In the genomic region with DNA sequence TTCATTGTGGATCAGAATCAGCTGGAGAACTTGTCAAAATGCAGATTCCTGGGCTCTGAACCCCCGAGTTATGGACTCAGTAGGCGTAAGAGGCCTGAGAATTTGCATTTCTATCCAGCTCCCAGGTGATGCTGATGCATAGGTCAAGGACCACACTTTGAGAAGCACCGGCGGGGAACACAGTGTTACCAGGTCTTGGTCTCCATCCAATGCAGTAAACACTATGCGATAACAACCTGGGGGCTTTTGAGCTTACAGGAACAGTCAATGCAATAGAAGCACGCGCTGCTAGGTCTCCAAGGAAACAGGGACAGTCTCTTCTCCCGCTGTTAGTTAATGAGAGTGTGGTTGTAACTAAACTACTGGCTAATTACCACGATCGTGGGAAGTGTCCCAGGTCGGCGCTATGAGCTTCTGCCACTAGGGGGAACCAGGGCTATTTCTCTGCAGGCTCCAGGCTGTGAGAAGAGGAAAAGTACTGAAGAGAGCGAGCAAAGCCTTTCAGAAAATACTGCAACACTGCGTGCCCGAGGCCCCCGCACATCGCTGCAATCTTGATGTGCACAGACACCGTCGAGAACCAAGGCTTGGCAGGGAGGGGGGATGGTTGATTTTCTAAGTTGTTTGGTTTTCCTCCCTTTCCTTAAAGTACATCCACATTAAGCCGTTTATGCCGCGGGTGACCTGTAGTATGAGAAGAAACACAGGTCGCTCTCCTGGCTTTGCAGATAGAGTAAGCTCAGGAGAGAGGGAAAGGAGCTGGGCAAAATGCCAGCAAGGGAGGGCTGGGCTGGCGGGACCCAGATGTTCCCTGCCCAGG, we compare ENCODE assay signal across 8 cellular contexts. TPM values are rescaled to one million over a fixed set of nuclear protein-coding genes. Genes with fewer than 3 reads are reported as not detected.
DNase-seq lines count a peak whose midpoint lies in the region; ATAC-seq and TF ChIP-seq lines count a peak whose summit lies in the region.

No MANE protein-coding gene starts in this region.

- ATAC-seq in HG03280 (IDR thresholded peaks at IDR 0.05; ENCODE audit: unreplicated experiment) (peak; percentile 54), left colon (peak; percentile 86), GM18907 (IDR thresholded peaks at IDR 0.05; ENCODE audit: unreplicated experiment) (no peak)

- intact Hi-C loops in left colon (cut with DNase I, micrococcal nuclease) = loop anchor here (5.0 to 10.0 kb wide), 3 partner anchors 145 to 225 kb away; no protein-coding TSS in a partner anchor

- DNase-seq in GM12865 (ENCODE audit: low read depth) = peak; percentile 83
- peak; percentile 83 to 87 for DNase-seq in NCI-H446 (lab: John Stamatoyannopoulos, UW)
- peak; percentile 56 to 65 for DNase-seq in activated CD4-positive, alpha-beta T cell treated with anti-CD3 and anti-CD28 coated beads for 24 hours (ENCODE audit: low read depth in 2 of 2)
- DNase-seq in cerebellum (ENCODE audit: low spot score) = peak; percentile 87
- DNase-seq in left colon = peak; percentile 58 to 81
- peak; percentile 73 to 78 for DNase-seq in stimulated activated CD4-positive, alpha-beta T cell treated with anti-CD3 and anti-CD28 coated beads, Interleukin-2, amount 100 ng/mL, for 48 hours

- peak; percentile 95 for TF ChIP-seq CTCF in GM12865 (IDR thresholded peaks at IDR 0.05; ENCODE audit: insufficient read depth, low read depth, low read length, missing control alignments)

- peak overlapping the region; percentile 17; the same call in 1 of the 2 replicates for H3K4me3 ChIP-seq in GM12865 (ENCODE audit: low read depth, low read length)

RNA-seq across cellular contexts. Expression of a gene that starts 52.0 kb away (rescaled TPM):
- 15.8 TPM for total RNA-seq in cerebellum
- total RNA-seq in left colon = under 1 TPM in 1 of 2 donors, not detected in 1; 0.25 TPM

Comparison
In these comparisons a context has a peak if more than half of its experiments do, and no peak if none do; other contexts are left out.
1. RNA of a gene that starts 52.0 kb away (total RNA-seq): 15.8 TPM in cerebellum (single experiment); 0.25 TPM in left colon; every median in the first group is over 10 times any median in the second.
2. Peak in every context shown above with its lines, with median percentiles within 50 percentile points of each other: DNase-seq.